ENCODE assay signal across 1 cellular context in genomic region chr7:5494683-5495561, GRCh38.
TF ChIP-seq lines count a peak whose summit lies in the region.

No MANE protein-coding gene starts in this region.

TF ChIP-seq in HEK293, 187 proteins besides CTCF, POLR2A, EP300 and RAD21 (continued from another document):
- TF ChIP-seq ZSCAN4 (tag by site-specific recombination; IDR thresholded peaks at IDR 0.05): no peak
- no peak for TF ChIP-seq ZBTB49 (tag by site-specific recombination; IDR thresholded peaks at IDR 0.05; ENCODE audit: low read depth)
- TF ChIP-seq ZNF596 (tag by site-specific recombination; IDR thresholded peaks at IDR 0.05): no peak
- peak; percentile 14 for TF ChIP-seq ZBTB26 (tag by site-specific recombination; optimal IDR thresholded peaks at IDR 0.05)
- peak; percentile 47; the same call in 1 of the 2 replicates for TF ChIP-seq ZNF362 (tag by site-specific recombination; IDR thresholded peaks at IDR 0.05)
- no peak for TF ChIP-seq WT1 (tag by site-specific recombination; IDR thresholded peaks at IDR 0.05)
- TF ChIP-seq INSM2 (tag by site-specific recombination; IDR thresholded peaks at IDR 0.05): no peak
- no peak for TF ChIP-seq BCL11B (tag by site-specific recombination; IDR thresholded peaks at IDR 0.05; ENCODE audit: low read depth)
- TF ChIP-seq MYNN (tag by site-specific recombination; IDR thresholded peaks at IDR 0.05; ENCODE audit: borderline replicate concordance): no peak
- TF ChIP-seq TRIM28 (IDR thresholded peaks at IDR 0.05; ENCODE audit: borderline replicate concordance, low read length): no peak
- TF ChIP-seq FEZF1 (tag by site-specific recombination; IDR thresholded peaks at IDR 0.05): no peak
- TF ChIP-seq ZNF610 (tag by site-specific recombination; IDR thresholded peaks at IDR 0.05; ENCODE audit: borderline replicate concordance): no peak
- TF ChIP-seq EGR2 (tag by site-specific recombination; IDR thresholded peaks at IDR 0.05; ENCODE audit: low read depth): no peak
- TF ChIP-seq ZNF366 (tag by site-specific recombination; conservative IDR thresholded peaks at IDR 0.05): no peak
- no peak for TF ChIP-seq ZBTB6 (tag by site-specific recombination; IDR thresholded peaks at IDR 0.05)
- TF ChIP-seq KLF7 (tag by site-specific recombination; IDR thresholded peaks at IDR 0.05; ENCODE audit: borderline replicate concordance): no peak
- TF ChIP-seq ZNF660 (tag by site-specific recombination; IDR thresholded peaks at IDR 0.05): peak; percentile 47; the same call in 1 of the 2 replicates
- no peak for TF ChIP-seq AEBP2 (tag by site-specific recombination; IDR thresholded peaks at IDR 0.05; ENCODE audit: borderline replicate concordance)
- TF ChIP-seq ZNF16 (tag by site-specific recombination; IDR thresholded peaks at IDR 0.05; ENCODE audit: low read depth): no peak
- TF ChIP-seq ZNF211 (tag by site-specific recombination; IDR thresholded peaks at IDR 0.05; ENCODE audit: low read depth): no peak
- no peak for TF ChIP-seq MEIS1 (CRISPR knock-in tag; IDR thresholded peaks at IDR 0.05; ENCODE audit: borderline replicate concordance)
- no peak for TF ChIP-seq ZNF555 (tag by site-specific recombination; conservative IDR thresholded peaks at IDR 0.05)
- TF ChIP-seq ZNF645 (tag by site-specific recombination; IDR thresholded peaks at IDR 0.05): no peak
- no peak for TF ChIP-seq GLI4 (tag by site-specific recombination; IDR thresholded peaks at IDR 0.05)
- 0 out of 2 replicates have a peak, but pooled peaks have one; percentile 70 for TF ChIP-seq ZNF10 (tag by site-specific recombination; IDR thresholded peaks at IDR 0.05)
- TF ChIP-seq ZNF501 (tag by site-specific recombination; IDR thresholded peaks at IDR 0.05): no peak
- TF ChIP-seq ZNF521 (tag by site-specific recombination; IDR thresholded peaks at IDR 0.05): no peak
- no peak for TF ChIP-seq ZNF140 (tag by site-specific recombination; IDR thresholded peaks at IDR 0.05)
